Comparison of ENCODE assay signal across 35 cellular contexts in genomic region chr2:39739386-39739785, GRCh38. TPM values are rescaled to one million over a fixed set of nuclear protein-coding genes. Genes with fewer than 3 reads are reported as not detected.
DNase-seq lines count a peak whose midpoint lies in the region; ATAC-seq and TF ChIP-seq lines count a peak whose summit lies in the region.
"Had no signal": no experiment of that assay in that cellular context is flagged by ENCODE, and none has a peak within 500 bp of the region (broad histone marks: within the 10 kb centered on the region; RNA-seq: fewer than 3 reads in every experiment).

No MANE protein-coding gene starts in this region.

- no peak overlapping the region for H3K4me3 ChIP-seq in GM23338
- H3K4me3 ChIP-seq in mesenchymal stem cell (ENCODE audit: insufficient read depth in 1 of 2, low read depth in 1 of 2, low read length in 2 of 2), result no peak overlapping the region
- no peak overlapping the region for H3K4me3 ChIP-seq in smooth muscle cell
- H3K4me3 ChIP-seq: esophagus squamous epithelium, GM12878, heart right ventricle, ovary, testis had no signal

- H3K79me2 ChIP-seq in GM23338 (replicated peaks; ENCODE audit: insufficient read depth) (peaks cover 19% of the 10 kb centered on the region), smooth muscle cell (ENCODE audit: low read depth) (peaks cover 15% of the 10 kb centered on the region)

- no peak overlapping the region for H4K91ac ChIP-seq in mesenchymal stem cell (ENCODE audit: low read length)

- no peak overlapping the region for H3K4me3 Mint-ChIP-seq in GM23338
- H3K4me3 Mint-ChIP-seq in activated T-helper 1 cell treated with anti-CD3 and anti-CD28 coated beads, Interleukin-12 subunit alpha, Interleukin-12 subunit beta, Interleukin-2, Interleukin-4 antibody, amounts not matched to agents 30 ng/mL and 10 ng/mL and 1 ng/mL, durations not matched to agents 14 hours and 24 hours and 36 hours, result no peak overlapping the region
- H3K4me3 Mint-ChIP-seq: activated CD4-positive, alpha-beta memory T cell treated with anti-CD3 and anti-CD28 coated beads for 36 hours; activated naive CD8-positive, alpha-beta T cell; B cell; CD8-positive, alpha-beta T cell; natural killer cell treated with Interleukin-12 subunit alpha and Interleukin-12 subunit beta and Interleukin-15 and Interleukin-18, amount 100 ng/mL, for 72 hours; stimulated activated naive CD8-positive, alpha-beta T cell treated with anti-CD3 and anti-CD28 coated beads, Interleukin-15, Interleukin-2, amounts not matched to agents 100 ng/mL and 50 ng/mL, for 24 hours; T-helper 1 cell treated with Interleukin-12 subunit alpha and Interleukin-12 subunit beta and Interleukin-4 antibody, amounts not matched to agents 30 μg/mL and 1 μg/mL, for 36 hours had no signal

- ATAC-seq in GM23338 (no peak), GM19452 (IDR thresholded peaks at IDR 0.05; ENCODE audit: unreplicated experiment) (no peak)
- ATAC-seq: CD8-positive, alpha-beta T cell; foreskin keratinocyte; GM12878; heart right ventricle; natural killer cell treated with Interleukin-12 subunit alpha and Interleukin-12 subunit beta and Interleukin-15 and Interleukin-18, amount 100 ng/mL, for 72 hours; Right ventricle myocardium inferior had no signal

- TF ChIP-seq CTCF in GM23338 (conservative IDR thresholded peaks at IDR 0.05; ENCODE audit: low read depth in 2 of 2) (no peak), smooth muscle cell (IDR thresholded peaks at IDR 0.05; ENCODE audit: borderline replicate concordance, insufficient read depth, poor library complexity, severe bottlenecking) (no peak)

- no peak overlapping the region for H3K4ac ChIP-seq in mesenchymal stem cell (ENCODE audit: low read depth in 1 of 2, low read length in 2 of 2)

- H2BK15ac ChIP-seq in mesenchymal stem cell (ENCODE audit: low read depth, poor library complexity, severe bottlenecking), result no peak overlapping the region

- no peak overlapping the region for H3K14ac ChIP-seq in mesenchymal stem cell (ENCODE audit: low read length in 2 of 2)

- H3K23ac ChIP-seq in mesenchymal stem cell (ENCODE audit: low read length in 2 of 2), result no peak overlapping the region

- H3K27me3 ChIP-seq in GM23338 (ENCODE audit: insufficient read depth), result no peaks in the 10 kb centered on the region
- no peaks in the 10 kb centered on the region for H3K27me3 ChIP-seq in mesenchymal stem cell (ENCODE audit: control insufficient read depth in 1 of 2, insufficient read depth in 1 of 2, low read length in 2 of 2)
- no peaks in the 10 kb centered on the region for H3K27me3 ChIP-seq in smooth muscle cell (ENCODE audit: low read depth)
- H3K27me3 ChIP-seq: esophagus squamous epithelium, foreskin keratinocyte, heart right ventricle, ovary, testis had no signal

- H2BK5ac ChIP-seq in mesenchymal stem cell (ENCODE audit: low read depth, low read length, poor library complexity, severe bottlenecking), result no peak overlapping the region

- no peak overlapping the region for H2BK120ac ChIP-seq in mesenchymal stem cell (ENCODE audit: low read depth, low read length)

- H3K9me3 ChIP-seq in mesenchymal stem cell (ENCODE audit: control insufficient read depth, low read length) (no peaks in the 10 kb centered on the region), smooth muscle cell (replicated peaks; ENCODE audit: low read depth) (no peaks in the 10 kb centered on the region)
- H3K9me3 ChIP-seq: esophagus squamous epithelium, heart right ventricle, ovary, SK-N-SH, testis had no signal

- TF ChIP-seq POLR2A in erythroblast (IDR thresholded peaks at IDR 0.05; ENCODE audit: low read length), result no peak

- peaks cover 9% of the 10 kb centered on the region for H3K79me1 ChIP-seq in mesenchymal stem cell (replicated peaks; ENCODE audit: low read length, poor library complexity, severe bottlenecking)

- no peaks in the 10 kb centered on the region; the same call in 1 of the 2 replicates for H3K9me2 ChIP-seq in GM23338 (ENCODE audit: insufficient read depth)
- H3K9me2 ChIP-seq: SK-N-SH had no signal

- H3K9ac ChIP-seq in mesenchymal stem cell (ENCODE audit: low read length), result no peak overlapping the region
- peak overlapping the region; percentile 21 for H3K9ac ChIP-seq in smooth muscle cell (ENCODE audit: low read depth)
- H3K9ac ChIP-seq: SK-N-SH had no signal

- 78% methylated on average over 5 of the region's 5 CpGs for WGBS in mesenchymal stem cell
- 34% methylated on average over 5 of the region's 5 CpGs for WGBS in smooth muscle cell (ENCODE audit: low lambda C conversion rate)

- peaks cover 9% of the 10 kb centered on the region; the same call in 1 of the 2 replicates for H3K36me3 ChIP-seq in GM23338 (ENCODE audit: insufficient read depth)
- peaks cover 0 to 88% of the 10 kb centered on the region in 2 experiments for H3K36me3 ChIP-seq in mesenchymal stem cell (ENCODE audit: control insufficient read depth in 1 of 2, insufficient read depth in 2 of 2, low read depth in 1 of 2, low read length in 2 of 2)
- H3K36me3 ChIP-seq in smooth muscle cell (ENCODE audit: low read depth), result no peaks in the 10 kb centered on the region
- H3K36me3 ChIP-seq: ovary had no signal

- peaks cover 30% of the 10 kb centered on the region for H3K4me1 Mint-ChIP-seq in GM23338
- peaks cover 16% of the 10 kb centered on the region for H3K4me1 Mint-ChIP-seq in activated T-helper 1 cell treated with anti-CD3 and anti-CD28 coated beads, Interleukin-12 subunit alpha, Interleukin-12 subunit beta, Interleukin-2, Interleukin-4 antibody, amounts not matched to agents 30 ng/mL and 10 ng/mL and 1 ng/mL, durations not matched to agents 14 hours and 24 hours and 36 hours (ENCODE audit: low read depth)
- H3K4me1 Mint-ChIP-seq: B cell had no signal

- intact Hi-C loops in activated T-helper 1 cell treated with anti-CD3 and anti-CD28 coated beads, Interleukin-12 subunit alpha, Interleukin-12 subunit beta, Interleukin-2, Interleukin-4 antibody, amounts not matched to agents 30 ng/mL and 10 ng/mL and 1 ng/mL, durations not matched to agents 14 hours and 24 hours and 36 hours (cut with micrococcal nuclease), result loop anchor here (10.0 kb wide), 2 partner anchors 485 to 685 kb away; no protein-coding TSS in a partner anchor

- H3K18ac ChIP-seq in mesenchymal stem cell (ENCODE audit: low read depth in 1 of 2, low read length in 2 of 2), result no peak overlapping the region

- no peaks in the 10 kb centered on the region for H3K27me3 Mint-ChIP-seq in GM23338 (ENCODE audit: insufficient read depth, low read depth, poor library complexity)
- no peaks in the 10 kb centered on the region for H3K27me3 Mint-ChIP-seq in activated T-helper 1 cell treated with anti-CD3 and anti-CD28 coated beads, Interleukin-12 subunit alpha, Interleukin-12 subunit beta, Interleukin-2, Interleukin-4 antibody, amounts not matched to agents 30 ng/mL and 10 ng/mL and 1 ng/mL, durations not matched to agents 14 hours and 24 hours and 36 hours (ENCODE audit: insufficient read depth)
- H3K27me3 Mint-ChIP-seq: activated CD4-positive, alpha-beta memory T cell treated with anti-CD3 and anti-CD28 coated beads for 36 hours; activated naive CD8-positive, alpha-beta T cell; B cell; natural killer cell treated with Interleukin-12 subunit alpha and Interleukin-12 subunit beta and Interleukin-15 and Interleukin-18, amount 100 ng/mL, for 72 hours; stimulated activated naive CD8-positive, alpha-beta T cell treated with anti-CD3 and anti-CD28 coated beads, Interleukin-15, Interleukin-2, amounts not matched to agents 100 ng/mL and 50 ng/mL, for 24 hours had no signal

- H3K9me3 Mint-ChIP-seq in GM23338, result no peaks in the 10 kb centered on the region
- no peaks in the 10 kb centered on the region for H3K9me3 Mint-ChIP-seq in activated T-helper 1 cell treated with anti-CD3 and anti-CD28 coated beads, Interleukin-12 subunit alpha, Interleukin-12 subunit beta, Interleukin-2, Interleukin-4 antibody, amounts not matched to agents 30 ng/mL and 10 ng/mL and 1 ng/mL, durations not matched to agents 14 hours and 24 hours and 36 hours
- H3K9me3 Mint-ChIP-seq: activated CD4-positive, alpha-beta memory T cell treated with anti-CD3 and anti-CD28 coated beads for 36 hours; CD8-positive, alpha-beta T cell; natural killer cell treated with Interleukin-12 subunit alpha and Interleukin-12 subunit beta and Interleukin-15 and Interleukin-18, amount 100 ng/mL, for 72 hours; stimulated activated naive CD8-positive, alpha-beta T cell treated with anti-CD3 and anti-CD28 coated beads, Interleukin-15, Interleukin-2, amounts not matched to agents 100 ng/mL and 50 ng/mL, for 24 hours; T-helper 1 cell treated with Interleukin-12 subunit alpha and Interleukin-12 subunit beta and Interleukin-4 antibody, amounts not matched to agents 30 μg/mL and 1 μg/mL, for 36 hours had no signal

- H3K36me3 Mint-ChIP-seq in GM23338 (ENCODE audit: low read depth), result peaks cover 47% of the 10 kb centered on the region
- peaks cover 42% of the 10 kb centered on the region for H3K36me3 Mint-ChIP-seq in activated T-helper 1 cell treated with anti-CD3 and anti-CD28 coated beads, Interleukin-12 subunit alpha, Interleukin-12 subunit beta, Interleukin-2, Interleukin-4 antibody, amounts not matched to agents 30 ng/mL and 10 ng/mL and 1 ng/mL, durations not matched to agents 14 hours and 24 hours and 36 hours (ENCODE audit: low read depth)

- H2AK5ac ChIP-seq in mesenchymal stem cell (ENCODE audit: low read length, severe bottlenecking), result no peak overlapping the region

- no peak overlapping the region for H4K8ac ChIP-seq in mesenchymal stem cell (ENCODE audit: low read length)

- 0 out of 2 replicates have a peak, but pooled peaks cover 3% of the 10 kb centered on the region for H4K20me1 ChIP-seq in GM23338 (replicated peaks; ENCODE audit: insufficient read depth)
- H4K20me1 ChIP-seq in smooth muscle cell (ENCODE audit: low read depth), result no peaks in the 10 kb centered on the region

- H3K4me1 ChIP-seq in GM23338 (ENCODE audit: insufficient read depth) (peaks cover 29% of the 10 kb centered on the region), mesenchymal stem cell (ENCODE audit: control insufficient read depth, insufficient read depth, low read depth, low read length) (peaks cover 13% of the 10 kb centered on the region), smooth muscle cell (ENCODE audit: low read depth) (peaks cover 37% of the 10 kb centered on the region)
- H3K4me1 ChIP-seq: esophagus squamous epithelium, testis had no signal

- no peak overlapping the region for H2BK12ac ChIP-seq in mesenchymal stem cell (ENCODE audit: low read length in 2 of 2)

- no peaks in the 10 kb centered on the region for H3F3A ChIP-seq in GM23338 (replicated peaks; ENCODE audit: low read depth)
- peaks cover 37% of the 10 kb centered on the region for H3F3A ChIP-seq in smooth muscle cell (ENCODE audit: low read depth)

- no peak overlapping the region for H2AFZ ChIP-seq in GM23338
- no peak overlapping the region for H2AFZ ChIP-seq in mesenchymal stem cell (ENCODE audit: low read depth, low read length)
- H2AFZ ChIP-seq in smooth muscle cell (ENCODE audit: low read depth), result no peak overlapping the region

- H3K27ac ChIP-seq in GM23338 (ENCODE audit: low read depth) (peak overlapping the region; percentile 60), mesenchymal stem cell (ENCODE audit: low read length, poor library complexity, severe bottlenecking) (peak overlapping the region; percentile 47), smooth muscle cell (ENCODE audit: low read depth) (peak overlapping the region; percentile 98)
- H3K27ac ChIP-seq: esophagus squamous epithelium, foreskin keratinocyte, heart right ventricle, ovary, testis had no signal

- H3K4me2 ChIP-seq in GM23338 (no peak overlapping the region), mesenchymal stem cell (ENCODE audit: low read length, poor library complexity, severe bottlenecking) (no peak overlapping the region), smooth muscle cell (peak overlapping the region; percentile 22)
- H3K4me2 ChIP-seq: SK-N-SH had no signal

- H3K27ac Mint-ChIP-seq in GM23338, result peak overlapping the region; percentile 19; the same call in 1 of the 2 replicates
- H3K27ac Mint-ChIP-seq in activated T-helper 1 cell treated with anti-CD3 and anti-CD28 coated beads, Interleukin-12 subunit alpha, Interleukin-12 subunit beta, Interleukin-2, Interleukin-4 antibody, amounts not matched to agents 30 ng/mL and 10 ng/mL and 1 ng/mL, durations not matched to agents 14 hours and 24 hours and 36 hours, result peak overlapping the region; percentile 30
- H3K27ac Mint-ChIP-seq: activated CD4-positive, alpha-beta memory T cell treated with anti-CD3 and anti-CD28 coated beads for 36 hours; activated naive CD8-positive, alpha-beta T cell; B cell; CD8-positive, alpha-beta T cell; natural killer cell treated with Interleukin-12 subunit alpha and Interleukin-12 subunit beta and Interleukin-15 and Interleukin-18, amount 100 ng/mL, for 72 hours; stimulated activated naive CD8-positive, alpha-beta T cell treated with anti-CD3 and anti-CD28 coated beads, Interleukin-15, Interleukin-2, amounts not matched to agents 100 ng/mL and 50 ng/mL, for 24 hours; T-helper 1 cell treated with Interleukin-12 subunit alpha and Interleukin-12 subunit beta and Interleukin-4 antibody, amounts not matched to agents 30 μg/mL and 1 μg/mL, for 36 hours had no signal

- no peak for DNase-seq in GM23338 (ENCODE audit: low spot score)
- no peak for DNase-seq in activated T-helper 1 cell treated with anti-CD3 and anti-CD28 coated beads, Interleukin-12 subunit alpha, Interleukin-12 subunit beta, Interleukin-2, Interleukin-4 antibody, amounts not matched to agents 30 ng/mL and 10 ng/mL and 1 ng/mL, durations not matched to agents 14 hours and 24 hours and 36 hours (ENCODE audit: low spot score)
- no peak for DNase-seq in mesenchymal stem cell
- no peak for DNase-seq in smooth muscle cell (lab: John Stamatoyannopoulos, UW; ENCODE audit: unreplicated experiment)
- DNase-seq in stimulated activated naive CD4-positive, alpha-beta T cell treated with Interleukin-2 at 50 U/mL for 16 hours (lab: John Stamatoyannopoulos, UW), result no peak
- no peak for DNase-seq in GF-D8 (lab: John Stamatoyannopoulos, UW)
- no peak for DNase-seq in erythroblast (lab: John Stamatoyannopoulos, UW)
- DNase-seq: activated CD4-positive, alpha-beta memory T cell treated with anti-CD3 and anti-CD28 coated beads for 36 hours; activated CD4-positive, CD25-positive, alpha-beta regulatory T cell treated with anti-CD3 and anti-CD28 coated beads, Interleukin-2, amount 50 U/mL, for 72 hours; activated CD8-positive, alpha-beta memory T cell treated with anti-CD3 and anti-CD28 coated beads, Interleukin-2, amount 50 U/mL, for 48 hours; anterior cingulate cortex; CD8-positive, alpha-beta T cell; cortex of kidney; esophagus squamous epithelium; foreskin keratinocyte; HCEC 1CT; heart right ventricle; Kasumi-1; kidney; NCI-H1417 treated with DMSO at 0.1 percent for 48 hours; NCI-H2029 treated with DMSO at 0.1 percent for 48 hours; NCI-H2227 treated with DMSO at 0.1 percent for 48 hours; NCI-H526; ovary; retina; SK-N-SH; testis had no signal

RNA-seq across cellular contexts. Expression of gene THUMPD2, which starts 39.7 kb away (rescaled TPM):
- total RNA-seq in GM23338 (2014; rRNA removed; shearing (Covaris generic)), result 16.1 and 19.5 TPM in 2 replicates
- polyA plus RNA-seq in GM23338 (2016; fragmentation: Nextera tagmentation; extraction: Ambion mirVana) (20.3 and 25.1 TPM in 2 replicates), smooth muscle cell (13.1 and 14.5 TPM in 2 replicates)
- total RNA-seq in activated T-helper 1 cell treated with anti-CD3 and anti-CD28 coated beads, Interleukin-12 subunit alpha, Interleukin-12 subunit beta, Interleukin-2, Interleukin-4 antibody, amounts not matched to agents 30 ng/mL and 10 ng/mL and 1 ng/mL, durations not matched to agents 14 hours and 24 hours and 36 hours, result 21.2 and 21.6 TPM in 2 replicates
- 6.5 TPM for polyA plus RNA-seq in mesenchymal stem cell (2013, experiment 1 of 2)
- 6.9 TPM for polyA plus RNA-seq in mesenchymal stem cell (2013, experiment 2 of 2)
- 18.6 and 18.8 TPM in 2 replicates for total RNA-seq in smooth muscle cell

Comparison
In these comparisons a context has a peak if more than half of its experiments do, and no peak if none do; other contexts are left out.
1. H3K27ac ChIP-seq: peak in every context shown above with its lines; median percentile 98 in smooth muscle cell; 60 in GM23338; 47 in mesenchymal stem cell.